Comparison of ENCODE assay signal across 1 cellular context in the genomic region with DNA sequence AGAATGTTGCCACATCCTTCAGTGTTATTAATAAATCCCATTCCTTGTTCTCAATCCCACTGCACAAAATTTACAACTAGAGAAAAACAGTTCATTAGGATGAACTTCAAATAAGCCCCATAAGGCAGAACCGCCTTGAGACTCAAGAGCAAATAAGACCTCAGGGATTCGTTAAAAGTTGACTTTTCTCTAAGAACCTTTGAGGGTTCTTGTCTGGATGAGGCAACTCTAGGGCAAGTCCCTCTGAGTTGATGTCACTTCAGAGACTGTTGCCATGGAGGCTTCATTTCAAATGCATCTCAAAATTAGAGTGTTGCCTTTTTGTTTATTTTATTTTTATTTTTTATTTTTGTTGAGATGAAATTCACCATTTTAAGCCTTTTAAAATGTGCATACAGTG.
TF ChIP-seq lines count a peak whose summit lies in the region.

No MANE protein-coding gene starts in this region.

TF ChIP-seq in K562, 482 proteins besides CTCF, POLR2A, EP300 and RAD21:
- TF ChIP-seq ZNF143 (CRISPR knock-in tag; IDR thresholded peaks at IDR 0.05): no peak
- TF ChIP-seq CEBPG (CRISPR knock-in tag; IDR thresholded peaks at IDR 0.05): no peak
- TF ChIP-seq CEBPG (tag; conservative IDR thresholded peaks at IDR 0.05 in 1 of 2, IDR thresholded peaks at IDR 0.05 in 1 of 2): peak in 1 of 2 experiments; percentile 54; a peak in 1 of 4 replicates
- peak; percentile 19; the same call in 1 of the 2 replicates for TF ChIP-seq RFX1 (IDR thresholded peaks at IDR 0.05)
- TF ChIP-seq, protein P1, sequence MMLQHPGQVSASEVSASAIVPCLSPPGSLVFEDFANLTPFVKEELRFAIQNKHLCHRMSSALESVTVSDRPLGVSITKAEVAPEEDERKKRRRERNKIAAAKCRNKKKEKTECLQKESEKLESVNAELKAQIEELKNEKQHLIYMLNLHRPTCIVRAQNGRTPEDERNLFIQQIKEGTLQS (IDR thresholded peaks at IDR 0.05): peak; percentile 33; the same call in 1 of the 2 replicates
- TF ChIP-seq, protein P1 (CRISPR knock-in tag; conservative IDR thresholded peaks at IDR 0.05): no peak
- TF ChIP-seq BCOR (IDR thresholded peaks at IDR 0.05): no peak
- peak in 1 of 2 experiments; percentile 23; a peak in 1 of 4 replicates for TF ChIP-seq TRIM24 (IDR thresholded peaks at IDR 0.05)
- TF ChIP-seq, protein P2, sequence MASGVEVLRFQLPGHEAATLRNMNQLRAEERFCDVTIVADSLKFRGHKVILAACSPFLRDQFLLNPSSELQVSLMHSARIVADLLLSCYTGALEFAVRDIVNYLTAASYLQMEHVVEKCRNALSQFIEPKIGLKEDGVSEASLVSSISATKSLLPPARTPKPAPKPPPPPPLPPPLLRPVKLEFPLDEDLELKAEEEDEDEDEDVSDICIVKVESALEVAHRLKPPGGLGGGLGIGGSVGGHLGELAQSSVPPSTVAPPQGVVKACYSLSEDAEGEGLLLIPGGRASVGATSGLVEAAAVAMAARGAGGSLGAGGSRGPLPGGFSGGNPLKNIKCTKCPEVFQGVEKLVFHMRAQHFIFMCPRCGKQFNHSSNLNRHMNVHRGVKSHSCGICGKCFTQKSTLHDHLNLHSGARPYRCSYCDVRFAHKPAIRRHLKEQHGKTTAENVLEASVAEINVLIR (CRISPR knock-in tag; IDR thresholded peaks at IDR 0.05): no peak
